In the genomic region with DNA sequence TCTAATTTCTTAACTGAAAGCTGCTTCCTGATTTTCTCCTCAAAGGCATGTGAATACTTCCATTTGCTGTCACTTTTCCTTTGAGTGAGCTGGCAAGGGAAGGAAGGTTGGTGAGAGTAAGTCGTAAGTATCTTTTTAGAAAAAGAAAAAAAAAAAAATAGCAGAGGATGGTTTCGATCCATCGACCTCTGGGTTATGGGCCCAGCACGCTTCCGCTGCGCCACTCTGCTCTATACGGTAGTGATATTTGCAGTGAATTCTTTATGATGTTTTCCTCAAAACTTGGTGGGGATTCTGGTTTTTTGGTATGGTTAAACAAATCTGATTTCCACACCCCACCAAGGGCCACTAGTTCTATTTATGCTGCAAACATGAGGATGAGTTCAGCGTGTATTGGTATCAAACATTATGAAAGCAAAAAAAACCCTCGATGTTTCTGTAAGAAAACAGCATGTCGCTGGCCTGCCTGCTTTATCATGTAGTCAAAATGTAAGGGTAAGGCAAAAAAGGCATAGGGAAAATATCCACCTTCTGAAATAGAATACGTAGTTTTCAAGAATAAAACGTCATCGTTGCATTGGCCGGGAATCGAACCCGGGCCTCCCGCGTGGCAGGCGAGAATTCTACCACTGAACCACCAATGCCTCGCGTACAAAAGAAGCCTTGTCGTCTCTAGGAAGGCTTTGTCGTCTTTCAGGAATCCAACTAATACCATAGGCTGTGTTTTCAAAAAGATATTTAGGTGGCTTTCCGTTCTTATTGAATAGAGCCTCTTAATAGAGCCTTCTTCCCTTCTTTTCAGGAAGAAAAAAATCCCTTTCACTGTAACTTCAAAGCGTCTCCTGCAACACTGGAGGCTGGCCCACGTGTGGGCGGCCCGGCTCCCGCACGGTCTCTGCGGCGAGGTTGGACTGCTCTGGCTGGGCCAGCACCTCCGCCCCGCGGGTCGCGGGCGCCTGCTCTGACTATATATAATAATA, we compare ENCODE assay signal across 8 cellular contexts. TPM values are rescaled to one million over a fixed set of nuclear protein-coding genes. Genes with fewer than 3 reads are reported as not detected.
DNase-seq lines count a peak whose midpoint lies in the region; ATAC-seq and TF ChIP-seq lines count a peak whose summit lies in the region.

No MANE protein-coding gene starts in this region.

- peak overlapping the region; percentile 91 for H3K4me3 Mint-ChIP-seq in natural killer cell

- H3K4me1 Mint-ChIP-seq in natural killer cell = peaks cover 10 to 17% of the 10 kb centered on the region in 2 donors

- H3K27me3 Mint-ChIP-seq in natural killer cell (ENCODE audit: low read depth in 2 of 2) = peaks cover 6 to 12% of the 10 kb centered on the region in 2 donors

- TF ChIP-seq RAD21 in Ishikawa (IDR thresholded peaks at IDR 0.05; ENCODE audit: low read depth) = no peak

- no peaks in the 10 kb centered on the region for H3K27me3 ChIP-seq in fibroblast of lung (ENCODE audit: control insufficient read depth, insufficient read depth, low read length)

- H3K4me2 ChIP-seq in fibroblast of lung (ENCODE audit: extremely low read depth, insufficient read depth, low read length) = peak overlapping the region; percentile 86

- peak overlapping the region; percentile 73 for H3K27ac ChIP-seq in fibroblast of lung (ENCODE audit: insufficient read depth, low read length)

- H3K36me3 Mint-ChIP-seq in natural killer cell = no peaks in the 10 kb centered on the region

- H3K9ac ChIP-seq in fibroblast of lung (ENCODE audit: insufficient read depth, low read length) = peak overlapping the region; percentile 38

- H3K4me3 ChIP-seq in fibroblast of lung (replicated peaks in 1 of 4; ENCODE audit: control extremely low read depth in 1 of 4, insufficient read depth in 1 of 4, low read depth in 3 of 4, low read length in 4 of 4) = peak overlapping the region; percentile 58 to 90 (median 71)

- no peaks in the 10 kb centered on the region for H3K4me1 ChIP-seq in fibroblast of lung (ENCODE audit: control insufficient read depth, extremely low read depth, insufficient read depth, low read length)

- no peaks in the 10 kb centered on the region for H3K79me2 ChIP-seq in fibroblast of lung (ENCODE audit: control insufficient read depth, insufficient read depth, low read length)

- peak overlapping the region; percentile 95 to 99 for H3K27ac Mint-ChIP-seq in natural killer cell

- no peaks in the 10 kb centered on the region for H3K9me3 ChIP-seq in fibroblast of lung (ENCODE audit: control insufficient read depth, insufficient read depth, low read depth, low read length)

- TF ChIP-seq EP300 in Ishikawa (IDR thresholded peaks at IDR 0.05; ENCODE audit: borderline replicate concordance) = no peak

- intact Hi-C loops in natural killer cell (cut with micrococcal nuclease) = loop anchor here (1.0 to 2.0 kb wide), 2 partner anchors 130 to 424 kb away; no protein-coding TSS in a partner anchor

- H3K9me3 Mint-ChIP-seq in natural killer cell = no peaks in the 10 kb centered on the region

- no peaks in the 10 kb centered on the region for H3K36me3 ChIP-seq in fibroblast of lung (ENCODE audit: control insufficient read depth, insufficient read depth, low read length)

- ATAC-seq in GM21528 (IDR thresholded peaks at IDR 0.05; ENCODE audit: low FRiP score, unreplicated experiment) (peak; percentile 78), natural killer cell (peak; percentile 87 to 90 (median 87))

- peak overlapping the region; percentile 73 for H2AFZ ChIP-seq in fibroblast of lung (ENCODE audit: low read length)

- DNase-seq in DMS 273 (lab: John Stamatoyannopoulos, UW; ENCODE audit: unreplicated experiment) = peak; percentile 93
- DNase-seq in activated T-helper 1 cell treated with anti-CD3 and anti-CD28 coated beads, Interleukin-2, amount 50 U/mL, for 16 hours (ENCODE audit: low read depth in 1 of 2, low spot score in 1 of 2) = peak; percentile 78 to 79
- DNase-seq in fibroblast of lung (ENCODE audit: low read depth in 2 of 2) = peak; percentile 75 to 88
- DNase-seq in natural killer cell = peak; percentile 91
- peak; percentile 70 for DNase-seq in stimulated activated naive CD4-positive, alpha-beta T cell treated with Interleukin-2 at 50 U/mL for 16 hours (lab: John Stamatoyannopoulos, UW)

- TF ChIP-seq CTCF in fibroblast of lung (conservative IDR thresholded peaks at IDR 0.05 in 1 of 2, IDR thresholded peaks at IDR 0.05 in 1 of 2; ENCODE audit: low read depth in 1 of 2, low read length in 2 of 2) (no peak), natural killer cell (IDR thresholded peaks at IDR 0.05) (no peak)

- no peaks in the 10 kb centered on the region for H4K20me1 ChIP-seq in fibroblast of lung (ENCODE audit: control insufficient read depth, extremely low read depth, insufficient read depth, low read length)

TF ChIP-seq in Ishikawa, 13 proteins besides CTCF, POLR2A, EP300 and RAD21 (continues in another document):
- TF ChIP-seq FOXM1 (IDR thresholded peaks at IDR 0.05; ENCODE audit: borderline replicate concordance, low read depth) = no peak
- 0 out of 2 replicates have a peak, but pooled peaks have one; percentile 8 for TF ChIP-seq CREB1 (IDR thresholded peaks at IDR 0.05; ENCODE audit: low read depth)
- TF ChIP-seq, protein P1, sequence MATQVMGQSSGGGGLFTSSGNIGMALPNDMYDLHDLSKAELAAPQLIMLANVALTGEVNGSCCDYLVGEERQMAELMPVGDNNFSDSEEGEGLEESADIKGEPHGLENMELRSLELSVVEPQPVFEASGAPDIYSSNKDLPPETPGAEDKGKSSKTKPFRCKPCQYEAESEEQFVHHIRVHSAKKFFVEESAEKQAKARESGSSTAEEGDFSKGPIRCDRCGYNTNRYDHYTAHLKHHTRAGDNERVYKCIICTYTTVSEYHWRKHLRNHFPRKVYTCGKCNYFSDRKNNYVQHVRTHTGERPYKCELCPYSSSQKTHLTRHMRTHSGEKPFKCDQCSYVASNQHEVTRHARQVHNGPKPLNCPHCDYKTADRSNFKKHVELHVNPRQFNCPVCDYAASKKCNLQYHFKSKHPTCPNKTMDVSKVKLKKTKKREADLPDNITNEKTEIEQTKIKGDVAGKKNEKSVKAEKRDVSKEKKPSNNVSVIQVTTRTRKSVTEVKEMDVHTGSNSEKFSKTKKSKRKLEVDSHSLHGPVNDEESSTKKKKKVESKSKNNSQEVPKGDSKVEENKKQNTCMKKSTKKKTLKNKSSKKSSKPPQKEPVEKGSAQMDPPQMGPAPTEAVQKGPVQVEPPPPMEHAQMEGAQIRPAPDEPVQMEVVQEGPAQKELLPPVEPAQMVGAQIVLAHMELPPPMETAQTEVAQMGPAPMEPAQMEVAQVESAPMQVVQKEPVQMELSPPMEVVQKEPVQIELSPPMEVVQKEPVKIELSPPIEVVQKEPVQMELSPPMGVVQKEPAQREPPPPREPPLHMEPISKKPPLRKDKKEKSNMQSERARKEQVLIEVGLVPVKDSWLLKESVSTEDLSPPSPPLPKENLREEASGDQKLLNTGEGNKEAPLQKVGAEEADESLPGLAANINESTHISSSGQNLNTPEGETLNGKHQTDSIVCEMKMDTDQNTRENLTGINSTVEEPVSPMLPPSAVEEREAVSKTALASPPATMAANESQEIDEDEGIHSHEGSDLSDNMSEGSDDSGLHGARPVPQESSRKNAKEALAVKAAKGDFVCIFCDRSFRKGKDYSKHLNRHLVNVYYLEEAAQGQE (IDR thresholded peaks at IDR 0.05; ENCODE audit: low read depth) = no peak
- TF ChIP-seq EGR1 (IDR thresholded peaks at IDR 0.05) = peak; percentile 14
- TF ChIP-seq TEAD4 (IDR thresholded peaks at IDR 0.05) = peak; percentile 84
- no peak for TF ChIP-seq YY1 (IDR thresholded peaks at IDR 0.05; ENCODE audit: low read depth)

TF ChIP-seq in PFSK-1, 5 proteins besides CTCF, POLR2A, EP300 and RAD21:
- peak; percentile 13; the same call in 1 of the 2 replicates for TF ChIP-seq TAF1 (IDR thresholded peaks at IDR 0.05; ENCODE audit: borderline replicate concordance, insufficient read depth, low read length)
- TF ChIP-seq, protein P1 (IDR thresholded peaks at IDR 0.05; ENCODE audit: insufficient read depth in 1 of 2, low read depth in 2 of 2, low read length in 2 of 2) = no peak

RNA-seq across cellular contexts. Expression of a gene that starts 9.6 kb away (rescaled TPM):
- not detected for polyA plus RNA-seq in PFSK-1 (2012; ENCODE audit: insufficient read length, low read depth)
- total RNA-seq in fibroblast of lung (not detected in 2 replicates), natural killer cell (not detected)
- polyA plus RNA-seq in fibroblast of lung = not detected in 2 replicates
- polyA plus RNA-seq in fibroblast of lung (2012) = not detected in 2 replicates
- polyA minus RNA-seq in fibroblast of lung (ENCODE audit: low replicate concordance) = not detected in 2 replicates

RNA-seq across cellular contexts. Expression of a gene that starts 54.4 kb away (rescaled TPM):
- polyA plus RNA-seq in PFSK-1 (2012; ENCODE audit: insufficient read length, low read depth) = not detected
- 0.17 TPM in 1 of 2 replicates, not detected in the other for total RNA-seq in fibroblast of lung
- not detected in 2 replicates for polyA plus RNA-seq in fibroblast of lung
- not detected in 2 replicates for polyA plus RNA-seq in fibroblast of lung (2012)
- polyA minus RNA-seq in fibroblast of lung (ENCODE audit: low replicate concordance) = not detected in 2 replicates
- not detected for total RNA-seq in natural killer cell

Comparison
In these comparisons a context has a peak if more than half of its experiments do, and no peak if none do; other contexts are left out.
1. Peak in every context shown above with its lines: DNase-seq, ATAC-seq, H3K4me3 ChIP-seq and H3K27ac ChIP-seq.